17 cellular contexts compared by ENCODE assay signal in genomic region chr4:164023214-164023613, GRCh38.
DNase-seq lines count a peak whose midpoint lies in the region; ATAC-seq and TF ChIP-seq lines count a peak whose summit lies in the region.
"Had no signal": no experiment of that assay in that cellular context is flagged by ENCODE, and none has a peak within 500 bp of the region (broad histone marks: within the 10 kb centered on the region; RNA-seq: fewer than 3 reads in every experiment).

No MANE protein-coding gene starts in this region.

- intact Hi-C loops in left ventricle myocardium superior (cut with micrococcal nuclease) = no loop called here

- DNase-seq in GM12864 (ENCODE audit: low read depth) = no peak
- no peak for DNase-seq in epithelial cell of proximal tubule (ENCODE audit: low read depth)
- no peak for DNase-seq in T1000 (lab: John Stamatoyannopoulos, UW)
- no peak for DNase-seq in GF-D8 (lab: John Stamatoyannopoulos, UW)
- DNase-seq in left ventricle myocardium superior = no peak
- DNase-seq: activated CD4-positive, alpha-beta memory T cell treated with anti-CD3 and anti-CD28 coated beads, Interleukin-2, amount 10 ng/mL, durations not matched to agents 7 days and 5 days; adrenal gland; cerebellar nuclear complex; GOT3; IMR-90; NCI-H1105 treated with DMSO at 0.1 percent for 48 hours; pancreas; stimulated activated naive CD8-positive, alpha-beta T cell treated with anti-CD3 and anti-CD28 coated beads, Interleukin-15, Interleukin-2, amounts not matched to agents 100 U/mL and 50 U/mL, for 24 hours had no signal

- H2AFZ ChIP-seq in Loucy (ENCODE audit: low read length) = peak overlapping the region; percentile 86; the same call in 1 of the 2 replicates

- no peaks in the 10 kb centered on the region for H3F3A ChIP-seq in Loucy (ENCODE audit: low read depth)

- no peak overlapping the region for H3K4me2 ChIP-seq in Loucy (ENCODE audit: low read depth, low read length, poor library complexity, severe bottlenecking)
- H3K4me2 ChIP-seq: smooth muscle cell had no signal

- TF ChIP-seq CTCF in GM12864 (IDR thresholded peaks at IDR 0.05; ENCODE audit: low read depth, low read length, missing control alignments) (peak; percentile 28), Loucy (conservative IDR thresholded peaks at IDR 0.05; ENCODE audit: low read length) (peak; percentile 47), epithelial cell of proximal tubule (conservative IDR thresholded peaks at IDR 0.05; ENCODE audit: low read depth, low read length) (peak; percentile 38)

- no peaks in the 10 kb centered on the region for H4K20me1 ChIP-seq in Loucy (ENCODE audit: insufficient read depth, low read length, poor library complexity, severe bottlenecking)

- no peaks in the 10 kb centered on the region for H3K36me3 ChIP-seq in Loucy (ENCODE audit: insufficient read depth, low read length)
- H3K36me3 ChIP-seq: adrenal gland, pancreas had no signal

- ATAC-seq in GM19468 (IDR thresholded peaks at IDR 0.05; ENCODE audit: extremely low read depth, unreplicated experiment) (peak; percentile 38), HG02763 (IDR thresholded peaks at IDR 0.05; ENCODE audit: unreplicated experiment) (no peak), left ventricle myocardium superior (no peak)
- ATAC-seq: pancreas; stimulated activated naive CD8-positive, alpha-beta T cell treated with anti-CD3 and anti-CD28 coated beads, Interleukin-15, Interleukin-2, amounts not matched to agents 100 U/mL and 50 U/mL, for 24 hours had no signal

- H3K4me3 ChIP-seq in GM12864 (ENCODE audit: low read depth, low read length) = no peak overlapping the region
- H3K4me3 ChIP-seq in Loucy (ENCODE audit: low read length, poor library complexity, severe bottlenecking) = no peak overlapping the region
- H3K4me3 ChIP-seq in epithelial cell of proximal tubule (ENCODE audit: low read depth, low read length) = no peak overlapping the region
- H3K4me3 ChIP-seq: adrenal gland, pancreas, smooth muscle cell had no signal

- H3K9me2 ChIP-seq in Loucy (replicated peaks; ENCODE audit: low read depth, low read length) = no peaks in the 10 kb centered on the region

- H3K79me2 ChIP-seq in Loucy (ENCODE audit: insufficient read depth, low read length) = no peaks in the 10 kb centered on the region

- no peak overlapping the region for H3K9ac ChIP-seq in Loucy (ENCODE audit: low read depth, low read length, poor library complexity, severe bottlenecking)

- no peaks in the 10 kb centered on the region for H3K27me3 ChIP-seq in Loucy (ENCODE audit: insufficient read depth, low read length, poor library complexity, severe bottlenecking)
- H3K27me3 ChIP-seq: adrenal gland, pancreas had no signal

- H3K4me1 ChIP-seq in Loucy (ENCODE audit: insufficient read depth, low read length, poor library complexity, severe bottlenecking) = no peaks in the 10 kb centered on the region
- H3K4me1 ChIP-seq: adrenal gland, pancreas had no signal

- no peaks in the 10 kb centered on the region for H3K9me3 ChIP-seq in Loucy (ENCODE audit: insufficient read depth, low read depth, low read length)
- H3K9me3 ChIP-seq: adrenal gland, pancreas had no signal
